In genomic region chr11:37353192-37353591, GRCh38 we compare ENCODE assay signal across 26 cellular contexts.
DNase-seq lines count a peak whose midpoint lies in the region; ATAC-seq and TF ChIP-seq lines count a peak whose summit lies in the region.
"Had no signal": no experiment of that assay in that cellular context is flagged by ENCODE, and none has a peak within 500 bp of the region (broad histone marks: within the 10 kb centered on the region; RNA-seq: fewer than 3 reads in every experiment).

No MANE protein-coding gene starts in this region.

- intact Hi-C loops in cardiac septum (cut with DNase I): no loop called here
- intact Hi-C loops in activated T-helper 1 cell treated with anti-CD3 and anti-CD28 coated beads, Interleukin-12 subunit alpha, Interleukin-12 subunit beta, Interleukin-2, Interleukin-4 antibody, amounts not matched to agents 30 ng/mL and 10 ng/mL and 1 ng/mL, durations not matched to agents 14 hours and 24 hours and 36 hours (cut with micrococcal nuclease): no loop called here

- peak overlapping the region; percentile 30 for H3K4me2 ChIP-seq in neural cell (ENCODE audit: low read length)
- H3K4me2 ChIP-seq: A549, BLaER1 had no signal

- no peaks in the 10 kb centered on the region for H3K9me2 ChIP-seq in neural cell (ENCODE audit: insufficient read depth, low read length)

- H3K27ac ChIP-seq in cardiac muscle cell (peak overlapping the region; percentile 73), neural cell (ENCODE audit: low read length) (no peak overlapping the region)
- H3K27ac ChIP-seq: 22Rv1, A549, BLaER1 had no signal

- TF ChIP-seq EP300 in neural cell (conservative IDR thresholded peaks at IDR 0.05; ENCODE audit: poor library complexity, severe bottlenecking): peak; percentile 96

- ATAC-seq in activated T-helper 17 cell treated with anti-CD3 and anti-CD28 coated beads, Interleukin-2, amount 50 U/mL, for 72 hours (replicated peaks): no peak
- ATAC-seq in HG03457 (IDR thresholded peaks at IDR 0.05; ENCODE audit: unreplicated experiment): no peak
- ATAC-seq: A549, GM12878 had no signal

- no peaks in the 10 kb centered on the region for H3K27me3 Mint-ChIP-seq in activated T-helper 1 cell treated with anti-CD3 and anti-CD28 coated beads, Interleukin-12 subunit alpha, Interleukin-12 subunit beta, Interleukin-2, Interleukin-4 antibody, amounts not matched to agents 30 ng/mL and 10 ng/mL and 1 ng/mL, durations not matched to agents 14 hours and 24 hours and 36 hours (ENCODE audit: insufficient read depth)
- H3K27me3 Mint-ChIP-seq in activated T-helper 17 cell treated with anti-CD3 and anti-CD28 coated beads, Interleukin-2, amount 50 U/mL, for 72 hours: no peaks in the 10 kb centered on the region
- H3K27me3 Mint-ChIP-seq: CD4-positive, alpha-beta memory T cell; CD4-positive, CD25-positive, alpha-beta regulatory T cell; CD8-positive, alpha-beta memory T cell had no signal

- DNase-seq in cardiac muscle cell (ENCODE audit: low read depth in 1 of 2, low spot score in 1 of 2) (peak in 1 of 2 donors; percentile 56), cardiac septum (ENCODE audit: low spot score) (no peak), islet precursor cell (peak; percentile 62)
- DNase-seq in activated T-helper 1 cell treated with anti-CD3 and anti-CD28 coated beads, Interleukin-12 subunit alpha, Interleukin-12 subunit beta, Interleukin-2, Interleukin-4 antibody, amounts not matched to agents 30 ng/mL and 10 ng/mL and 1 ng/mL, durations not matched to agents 14 hours and 24 hours and 36 hours (ENCODE audit: low spot score): no peak
- DNase-seq: ACHN; BE2C; C1 segment of cervical spinal cord; CD4-positive, alpha-beta memory T cell; CD4-positive, CD25-positive, alpha-beta regulatory T cell; CD8-positive, alpha-beta memory T cell; COR-L47; DMS 273 treated with DMSO at 0.1 percent for 48 hours; DMS153; DMS53; DMS79; DND-41; EL; GDM1 had no signal

- no peaks in the 10 kb centered on the region for H3K4me1 Mint-ChIP-seq in activated T-helper 1 cell treated with anti-CD3 and anti-CD28 coated beads, Interleukin-12 subunit alpha, Interleukin-12 subunit beta, Interleukin-2, Interleukin-4 antibody, amounts not matched to agents 30 ng/mL and 10 ng/mL and 1 ng/mL, durations not matched to agents 14 hours and 24 hours and 36 hours (ENCODE audit: low read depth)
- H3K4me1 Mint-ChIP-seq in activated T-helper 17 cell treated with anti-CD3 and anti-CD28 coated beads, Interleukin-2, amount 50 U/mL, for 72 hours: no peaks in the 10 kb centered on the region
- H3K4me1 Mint-ChIP-seq: CD14-positive monocyte; CD4-positive, alpha-beta memory T cell; CD4-positive, CD25-positive, alpha-beta regulatory T cell; CD8-positive, alpha-beta memory T cell had no signal

- H3K79me2 ChIP-seq in neural cell (replicated peaks; ENCODE audit: insufficient read depth, low read length): no peaks in the 10 kb centered on the region

- H3K27me3 ChIP-seq in cardiac muscle cell: no peaks in the 10 kb centered on the region
- peaks cover 9% of the 10 kb centered on the region for H3K27me3 ChIP-seq in neural cell (ENCODE audit: insufficient read depth, low read depth, low read length)
- H3K27me3 ChIP-seq: BE2C, BLaER1 had no signal

- no peak for TF ChIP-seq RAD21 in neural cell (conservative IDR thresholded peaks at IDR 0.05)

- H3K4me1 ChIP-seq in cardiac muscle cell (ENCODE audit: low read depth): peaks cover 3% of the 10 kb centered on the region
- H3K4me1 ChIP-seq: A549, BE2C, BLaER1 had no signal

- H3K4me3 ChIP-seq in cardiac muscle cell (no peak overlapping the region), neural cell (ENCODE audit: low read length) (no peak overlapping the region)
- H3K4me3 ChIP-seq: A549, BLaER1, GM12878 had no signal

- H3K36me3 Mint-ChIP-seq in activated T-helper 1 cell treated with anti-CD3 and anti-CD28 coated beads, Interleukin-12 subunit alpha, Interleukin-12 subunit beta, Interleukin-2, Interleukin-4 antibody, amounts not matched to agents 30 ng/mL and 10 ng/mL and 1 ng/mL, durations not matched to agents 14 hours and 24 hours and 36 hours (ENCODE audit: low read depth): peaks cover 2% of the 10 kb centered on the region
- no peaks in the 10 kb centered on the region for H3K36me3 Mint-ChIP-seq in activated T-helper 17 cell treated with anti-CD3 and anti-CD28 coated beads, Interleukin-2, amount 50 U/mL, for 72 hours (ENCODE audit: low read depth)
- H3K36me3 Mint-ChIP-seq: CD14-positive monocyte; CD4-positive, alpha-beta memory T cell; CD4-positive, CD25-positive, alpha-beta regulatory T cell; CD8-positive, alpha-beta memory T cell had no signal

- H3K9ac ChIP-seq in neural cell (ENCODE audit: low read length): no peak overlapping the region
- H3K9ac ChIP-seq: BLaER1 had no signal

- H2AFZ ChIP-seq in neural cell (ENCODE audit: low read depth, low read length): no peak overlapping the region

- H3K4me3 Mint-ChIP-seq in activated T-helper 1 cell treated with anti-CD3 and anti-CD28 coated beads, Interleukin-12 subunit alpha, Interleukin-12 subunit beta, Interleukin-2, Interleukin-4 antibody, amounts not matched to agents 30 ng/mL and 10 ng/mL and 1 ng/mL, durations not matched to agents 14 hours and 24 hours and 36 hours: no peak overlapping the region
- no peak overlapping the region for H3K4me3 Mint-ChIP-seq in activated T-helper 17 cell treated with anti-CD3 and anti-CD28 coated beads, Interleukin-2, amount 50 U/mL, for 72 hours
- H3K4me3 Mint-ChIP-seq: CD14-positive monocyte; CD4-positive, alpha-beta memory T cell; CD4-positive, CD25-positive, alpha-beta regulatory T cell; CD8-positive, alpha-beta memory T cell had no signal

- peaks cover 9% of the 10 kb centered on the region for H3K9me3 Mint-ChIP-seq in activated T-helper 1 cell treated with anti-CD3 and anti-CD28 coated beads, Interleukin-12 subunit alpha, Interleukin-12 subunit beta, Interleukin-2, Interleukin-4 antibody, amounts not matched to agents 30 ng/mL and 10 ng/mL and 1 ng/mL, durations not matched to agents 14 hours and 24 hours and 36 hours
- peaks cover 13% of the 10 kb centered on the region for H3K9me3 Mint-ChIP-seq in activated T-helper 17 cell treated with anti-CD3 and anti-CD28 coated beads, Interleukin-2, amount 50 U/mL, for 72 hours

- no peak for TF ChIP-seq CTCF in cardiac muscle cell (IDR thresholded peaks at IDR 0.05; ENCODE audit: low read depth, low read length)
- no peak for TF ChIP-seq CTCF in neural cell (IDR thresholded peaks at IDR 0.05; ENCODE audit: poor library complexity, severe bottlenecking)

- H3K9me3 ChIP-seq in cardiac muscle cell (ENCODE audit: low read depth): no peaks in the 10 kb centered on the region
- H3K9me3 ChIP-seq in neural cell (ENCODE audit: low read length): no peaks in the 10 kb centered on the region
- H3K9me3 ChIP-seq: BE2C, BLaER1 had no signal

- no peaks in the 10 kb centered on the region for H3K36me3 ChIP-seq in cardiac muscle cell
- H3K36me3 ChIP-seq in neural cell (ENCODE audit: insufficient read depth, low read length): no peaks in the 10 kb centered on the region
- H3K36me3 ChIP-seq: BE2C, BLaER1 had no signal

- H3K27ac Mint-ChIP-seq in activated T-helper 1 cell treated with anti-CD3 and anti-CD28 coated beads, Interleukin-12 subunit alpha, Interleukin-12 subunit beta, Interleukin-2, Interleukin-4 antibody, amounts not matched to agents 30 ng/mL and 10 ng/mL and 1 ng/mL, durations not matched to agents 14 hours and 24 hours and 36 hours: no peak overlapping the region
- no peak overlapping the region for H3K27ac Mint-ChIP-seq in activated T-helper 17 cell treated with anti-CD3 and anti-CD28 coated beads, Interleukin-2, amount 50 U/mL, for 72 hours
- H3K27ac Mint-ChIP-seq: CD14-positive monocyte; CD4-positive, alpha-beta memory T cell; CD4-positive, CD25-positive, alpha-beta regulatory T cell; CD8-positive, alpha-beta memory T cell had no signal

- H4K20me1 ChIP-seq in neural cell (ENCODE audit: insufficient read depth): no peaks in the 10 kb centered on the region
- H4K20me1 ChIP-seq: BLaER1 had no signal

- peaks cover 5% of the 10 kb centered on the region for H3F3A ChIP-seq in neural cell (ENCODE audit: insufficient read depth, low read length, poor library complexity, severe bottlenecking)

TF ChIP-seq in neural cell, 6 proteins besides CTCF, POLR2A, EP300 and RAD21:
- TF ChIP-seq POLR2AphosphoS5 (IDR thresholded peaks at IDR 0.05) (peak; percentile 99), SMC3 (conservative IDR thresholded peaks at IDR 0.05; ENCODE audit: poor library complexity) (no peak), MXI1 (conservative IDR thresholded peaks at IDR 0.05; ENCODE audit: poor library complexity, severe bottlenecking) (no peak), EZH2 (IDR thresholded peaks at IDR 0.05; ENCODE audit: borderline replicate concordance, insufficient read depth, low read length, poor library complexity, severe bottlenecking) (no peak), TAF1 (IDR thresholded peaks at IDR 0.05; ENCODE audit: low read depth) (no peak)
- TF ChIP-seq, protein P1, sequence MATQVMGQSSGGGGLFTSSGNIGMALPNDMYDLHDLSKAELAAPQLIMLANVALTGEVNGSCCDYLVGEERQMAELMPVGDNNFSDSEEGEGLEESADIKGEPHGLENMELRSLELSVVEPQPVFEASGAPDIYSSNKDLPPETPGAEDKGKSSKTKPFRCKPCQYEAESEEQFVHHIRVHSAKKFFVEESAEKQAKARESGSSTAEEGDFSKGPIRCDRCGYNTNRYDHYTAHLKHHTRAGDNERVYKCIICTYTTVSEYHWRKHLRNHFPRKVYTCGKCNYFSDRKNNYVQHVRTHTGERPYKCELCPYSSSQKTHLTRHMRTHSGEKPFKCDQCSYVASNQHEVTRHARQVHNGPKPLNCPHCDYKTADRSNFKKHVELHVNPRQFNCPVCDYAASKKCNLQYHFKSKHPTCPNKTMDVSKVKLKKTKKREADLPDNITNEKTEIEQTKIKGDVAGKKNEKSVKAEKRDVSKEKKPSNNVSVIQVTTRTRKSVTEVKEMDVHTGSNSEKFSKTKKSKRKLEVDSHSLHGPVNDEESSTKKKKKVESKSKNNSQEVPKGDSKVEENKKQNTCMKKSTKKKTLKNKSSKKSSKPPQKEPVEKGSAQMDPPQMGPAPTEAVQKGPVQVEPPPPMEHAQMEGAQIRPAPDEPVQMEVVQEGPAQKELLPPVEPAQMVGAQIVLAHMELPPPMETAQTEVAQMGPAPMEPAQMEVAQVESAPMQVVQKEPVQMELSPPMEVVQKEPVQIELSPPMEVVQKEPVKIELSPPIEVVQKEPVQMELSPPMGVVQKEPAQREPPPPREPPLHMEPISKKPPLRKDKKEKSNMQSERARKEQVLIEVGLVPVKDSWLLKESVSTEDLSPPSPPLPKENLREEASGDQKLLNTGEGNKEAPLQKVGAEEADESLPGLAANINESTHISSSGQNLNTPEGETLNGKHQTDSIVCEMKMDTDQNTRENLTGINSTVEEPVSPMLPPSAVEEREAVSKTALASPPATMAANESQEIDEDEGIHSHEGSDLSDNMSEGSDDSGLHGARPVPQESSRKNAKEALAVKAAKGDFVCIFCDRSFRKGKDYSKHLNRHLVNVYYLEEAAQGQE (IDR thresholded peaks at IDR 0.05; ENCODE audit: borderline replicate concordance): no peak
